In genomic region chr15:28920781-28921331, GRCh38 we compare ENCODE assay signal across 19 cellular contexts. TPM values are rescaled to one million over a fixed set of nuclear protein-coding genes. Genes with fewer than 3 reads are reported as not detected.
DNase-seq lines count a peak whose midpoint lies in the region; ATAC-seq and TF ChIP-seq lines count a peak whose summit lies in the region.
"Had no signal": no experiment of that assay in that cellular context is flagged by ENCODE, and none has a peak within 500 bp of the region (broad histone marks: within the 10 kb centered on the region; RNA-seq: fewer than 3 reads in every experiment).

No MANE protein-coding gene starts in this region.

- no peak for TF ChIP-seq CTCF in KMS-11 (conservative IDR thresholded peaks at IDR 0.05; ENCODE audit: low read depth, low read length)
- TF ChIP-seq CTCF in GM23338 (conservative IDR thresholded peaks at IDR 0.05; ENCODE audit: low read depth in 2 of 2), result no peak

- peak overlapping the region; percentile 94 for H3K27ac ChIP-seq in KMS-11
- H3K27ac ChIP-seq in GM23338 (ENCODE audit: low read depth), result no peak overlapping the region
- H3K27ac ChIP-seq: 22Rv1, brain microvascular endothelial cell, gastroesophageal sphincter, SJCRH30, VCaP had no signal

- H3K4me2 ChIP-seq in KMS-11 (peak overlapping the region; percentile 87), GM23338 (no peak overlapping the region)

- no peaks in the 10 kb centered on the region for H3K27me3 ChIP-seq in KMS-11 (ENCODE audit: insufficient read depth, low read depth)
- no peaks in the 10 kb centered on the region for H3K27me3 ChIP-seq in GM23338 (ENCODE audit: insufficient read depth)
- H3K27me3 ChIP-seq: brain microvascular endothelial cell, gastroesophageal sphincter, SJCRH30 had no signal

- H3K4me3 ChIP-seq in KMS-11 (IDR thresholded peaks at IDR 0.05; ENCODE audit: insufficient read depth, low read depth, low read length) (no peak overlapping the region), GM23338 (no peak overlapping the region)
- H3K4me3 ChIP-seq: gastroesophageal sphincter, lung, SJCRH30 had no signal

- H3K36me3 Mint-ChIP-seq in T-helper 2 cell treated with Interferon-gamma antibody and Interleukin-4, amounts not matched to agents 5 μg/mL and 100 μg/mL, for 36 hours (ENCODE audit: low read depth), result peaks cover 3% of the 10 kb centered on the region
- peaks cover 22% of the 10 kb centered on the region for H3K36me3 Mint-ChIP-seq in activated naive CD8-positive, alpha-beta T cell treated with anti-CD3 and anti-CD28 coated beads, Interleukin-2, amount 10 ng/mL, durations not matched to agents 7 days and 5 days
- H3K36me3 Mint-ChIP-seq in GM23338 (ENCODE audit: low read depth), result peaks cover 5% of the 10 kb centered on the region
- no peaks in the 10 kb centered on the region for H3K36me3 Mint-ChIP-seq in activated CD4-positive, alpha-beta memory T cell treated with anti-CD3 and anti-CD28 coated beads, Interleukin-2, amount 10 ng/mL, durations not matched to agents 7 days and 5 days (ENCODE audit: low read depth)

- H3K4me3 Mint-ChIP-seq in T-helper 2 cell treated with Interferon-gamma antibody and Interleukin-4, amounts not matched to agents 5 μg/mL and 100 μg/mL, for 36 hours, result peak overlapping the region; percentile 5
- peak overlapping the region; percentile 75 for H3K4me3 Mint-ChIP-seq in activated naive CD8-positive, alpha-beta T cell treated with anti-CD3 and anti-CD28 coated beads, Interleukin-2, amount 10 ng/mL, durations not matched to agents 7 days and 5 days
- H3K4me3 Mint-ChIP-seq in GM23338, result no peak overlapping the region
- H3K4me3 Mint-ChIP-seq in activated CD4-positive, alpha-beta memory T cell treated with anti-CD3 and anti-CD28 coated beads, Interleukin-2, amount 10 ng/mL, durations not matched to agents 7 days and 5 days, result no peak overlapping the region
- H3K4me3 Mint-ChIP-seq: type B pancreatic cell had no signal

- H3F3A ChIP-seq in GM23338 (replicated peaks; ENCODE audit: low read depth), result no peaks in the 10 kb centered on the region

- no peak for ATAC-seq in activated naive CD8-positive, alpha-beta T cell treated with anti-CD3 and anti-CD28 coated beads, Interleukin-2, amount 10 ng/mL, durations not matched to agents 7 days and 5 days (ENCODE audit: low read depth)
- no peak for ATAC-seq in GM23338
- ATAC-seq: gastroesophageal sphincter, Panc1 had no signal

- intact Hi-C loops in posterior vena cava (cut with DNase I), result no loop called here

- peaks cover 31% of the 10 kb centered on the region for H3K4me1 Mint-ChIP-seq in T-helper 2 cell treated with Interferon-gamma antibody and Interleukin-4, amounts not matched to agents 5 μg/mL and 100 μg/mL, for 36 hours (ENCODE audit: low read depth)
- H3K4me1 Mint-ChIP-seq in activated naive CD8-positive, alpha-beta T cell treated with anti-CD3 and anti-CD28 coated beads, Interleukin-2, amount 10 ng/mL, durations not matched to agents 7 days and 5 days, result peaks cover 52% of the 10 kb centered on the region
- H3K4me1 Mint-ChIP-seq in GM23338, result peaks cover 15% of the 10 kb centered on the region
- peaks cover 33% of the 10 kb centered on the region for H3K4me1 Mint-ChIP-seq in activated CD4-positive, alpha-beta memory T cell treated with anti-CD3 and anti-CD28 coated beads, Interleukin-2, amount 10 ng/mL, durations not matched to agents 7 days and 5 days

- CTCF ChIA-PET in activated CD4-positive, alpha-beta memory T cell treated with anti-CD3 and anti-CD28 coated beads, Interleukin-2, amount 10 ng/mL, durations not matched to agents 7 days and 5 days (lab: Charles Lee), result interaction anchor here (0.8 to 2.2 kb wide), 3 partner anchors 8 to 181 kb away, joined by 3 to 8 read pairs (median 4); no protein-coding TSS in a partner anchor

- DNase-seq in T-helper 2 cell treated with Interferon-gamma antibody and Interleukin-4, amounts not matched to agents 5 μg/mL and 100 μg/mL, for 36 hours (ENCODE audit: low spot score), result no peak
- DNase-seq in T-helper 2 cell (no peak), posterior vena cava (ENCODE audit: low spot score) (peak; percentile 64), GM23338 (ENCODE audit: low spot score) (no peak), AG08396 (ENCODE audit: low spot score) (no peak)
- peak; percentile 30 for DNase-seq in activated naive CD8-positive, alpha-beta T cell treated with anti-CD3 and anti-CD28 coated beads, Interleukin-2, amount 10 ng/mL, durations not matched to agents 7 days and 5 days
- DNase-seq in activated CD4-positive, alpha-beta memory T cell treated with anti-CD3 and anti-CD28 coated beads, Interleukin-2, amount 10 ng/mL, durations not matched to agents 7 days and 5 days, result no peak
- DNase-seq: activated CD4-positive, alpha-beta T cell treated with anti-CD3 and anti-CD28 coated beads, Interleukin-2, amount 50 U/mL, for 4 hours; brain microvascular endothelial cell; Calu3; NCI-H1092 treated with DMSO at 0.1 percent for 48 hours; SJCRH30 had no signal

- H3K79me2 ChIP-seq in KMS-11 (ENCODE audit: insufficient read depth, low read depth), result peaks cover 8% of the 10 kb centered on the region; the same call in 1 of the 2 replicates
- H3K79me2 ChIP-seq in GM23338 (replicated peaks; ENCODE audit: insufficient read depth), result no peaks in the 10 kb centered on the region

- POLR2A ChIA-PET in activated naive CD8-positive, alpha-beta T cell treated with anti-CD3 and anti-CD28 coated beads, Interleukin-2, amount 10 ng/mL, durations not matched to agents 7 days and 5 days (lab: Charles Lee), result interaction anchor here (0.6 to 1.5 kb wide), 6 partner anchors 14 to 53 kb away, joined by 3 to 4 read pairs (median 4); no protein-coding TSS in a partner anchor
- POLR2A ChIA-PET in activated CD4-positive, alpha-beta memory T cell treated with anti-CD3 and anti-CD28 coated beads, Interleukin-2, amount 10 ng/mL, durations not matched to agents 7 days and 5 days (lab: Charles Lee), result no interaction called here

- H3K27ac Mint-ChIP-seq in T-helper 2 cell treated with Interferon-gamma antibody and Interleukin-4, amounts not matched to agents 5 μg/mL and 100 μg/mL, for 36 hours, result no peak overlapping the region
- H3K27ac Mint-ChIP-seq in activated naive CD8-positive, alpha-beta T cell treated with anti-CD3 and anti-CD28 coated beads, Interleukin-2, amount 10 ng/mL, durations not matched to agents 7 days and 5 days, result peak overlapping the region; percentile 72
- H3K27ac Mint-ChIP-seq in GM23338, result no peak overlapping the region
- H3K27ac Mint-ChIP-seq in activated CD4-positive, alpha-beta memory T cell treated with anti-CD3 and anti-CD28 coated beads, Interleukin-2, amount 10 ng/mL, durations not matched to agents 7 days and 5 days, result no peak overlapping the region
- H3K27ac Mint-ChIP-seq: type B pancreatic cell had no signal

- H3K4me1 ChIP-seq in KMS-11 (ENCODE audit: low read depth, poor library complexity, severe bottlenecking) (peaks cover 72% of the 10 kb centered on the region), GM23338 (ENCODE audit: insufficient read depth) (peaks cover 8% of the 10 kb centered on the region)
- H3K4me1 ChIP-seq: gastroesophageal sphincter, SJCRH30 had no signal

- H3K9ac ChIP-seq in KMS-11, result peak overlapping the region; percentile 49; the same call in 1 of the 2 replicates

- H2AFZ ChIP-seq in KMS-11 (ENCODE audit: low read depth), result peak overlapping the region; percentile 25; the same call in 1 of the 2 replicates
- no peak overlapping the region for H2AFZ ChIP-seq in GM23338

- H4K20me1 ChIP-seq in KMS-11 (ENCODE audit: insufficient read depth) (no peaks in the 10 kb centered on the region), GM23338 (replicated peaks; ENCODE audit: insufficient read depth) (no peaks in the 10 kb centered on the region)

- peaks cover 11% of the 10 kb centered on the region for H3K27me3 Mint-ChIP-seq in T-helper 2 cell treated with Interferon-gamma antibody and Interleukin-4, amounts not matched to agents 5 μg/mL and 100 μg/mL, for 36 hours (ENCODE audit: low read depth)
- no peaks in the 10 kb centered on the region for H3K27me3 Mint-ChIP-seq in activated naive CD8-positive, alpha-beta T cell treated with anti-CD3 and anti-CD28 coated beads, Interleukin-2, amount 10 ng/mL, durations not matched to agents 7 days and 5 days
- peaks cover 4% of the 10 kb centered on the region for H3K27me3 Mint-ChIP-seq in GM23338 (ENCODE audit: insufficient read depth, low read depth, poor library complexity)
- peaks cover 6% of the 10 kb centered on the region for H3K27me3 Mint-ChIP-seq in activated CD4-positive, alpha-beta memory T cell treated with anti-CD3 and anti-CD28 coated beads, Interleukin-2, amount 10 ng/mL, durations not matched to agents 7 days and 5 days
- H3K27me3 Mint-ChIP-seq: type B pancreatic cell had no signal

- H3K9me3 Mint-ChIP-seq in T-helper 2 cell treated with Interferon-gamma antibody and Interleukin-4, amounts not matched to agents 5 μg/mL and 100 μg/mL, for 36 hours, result no peaks in the 10 kb centered on the region
- no peaks in the 10 kb centered on the region for H3K9me3 Mint-ChIP-seq in activated naive CD8-positive, alpha-beta T cell treated with anti-CD3 and anti-CD28 coated beads, Interleukin-2, amount 10 ng/mL, durations not matched to agents 7 days and 5 days
- no peaks in the 10 kb centered on the region; the same call in 2 of the 3 replicates for H3K9me3 Mint-ChIP-seq in GM23338
- no peaks in the 10 kb centered on the region for H3K9me3 Mint-ChIP-seq in activated CD4-positive, alpha-beta memory T cell treated with anti-CD3 and anti-CD28 coated beads, Interleukin-2, amount 10 ng/mL, durations not matched to agents 7 days and 5 days
- H3K9me3 Mint-ChIP-seq: type B pancreatic cell had no signal

- H3K36me3 ChIP-seq in KMS-11 (ENCODE audit: insufficient read depth) (no peaks in the 10 kb centered on the region), GM23338 (ENCODE audit: insufficient read depth) (no peaks in the 10 kb centered on the region)
- H3K36me3 ChIP-seq: brain microvascular endothelial cell, gastroesophageal sphincter, SJCRH30 had no signal

- H3K9me2 ChIP-seq in GM23338 (ENCODE audit: insufficient read depth), result no peaks in the 10 kb centered on the region

TF ChIP-seq in GM23338, 12 proteins besides CTCF, POLR2A, EP300 and RAD21 (continues in another document):
- no peak for TF ChIP-seq ETS1 (IDR thresholded peaks at IDR 0.05)

RNA-seq across cellular contexts. Expression of gene APBA2, which starts 35.1 kb away (rescaled TPM):
- total RNA-seq in activated naive CD8-positive, alpha-beta T cell treated with anti-CD3 and anti-CD28 coated beads, Interleukin-2, amount 10 ng/mL, durations not matched to agents 7 days and 5 days, result 10 to 100 TPM; 65.1 to 66.0 TPM
- 1 to 10 TPM; 2.7 to 4.0 TPM for total RNA-seq in posterior vena cava
- total RNA-seq in GM23338 (2014; rRNA removed; shearing (Covaris generic)), result 24.7 and 27.5 TPM in 2 replicates
- 5.4 and 5.9 TPM in 2 replicates for polyA plus RNA-seq in GM23338 (2016; fragmentation: Nextera tagmentation; extraction: Ambion mirVana)
- under 1 TPM; 0.81 to 0.93 TPM for total RNA-seq in activated CD4-positive, alpha-beta memory T cell treated with anti-CD3 and anti-CD28 coated beads, Interleukin-2, amount 10 ng/mL, durations not matched to agents 7 days and 5 days
- total RNA-seq: Calu3 had no signal

Comparison
In these comparisons a context has a peak if more than half of its experiments do, and no peak if none do; other contexts are left out.
1. DNase-seq: peak in activated naive CD8-positive, alpha-beta T cell treated with anti-CD3 and anti-CD28 coated beads, Interleukin-2, amount 10 ng/mL, durations not matched to agents 7 days and 5 days (single experiment) and posterior vena cava (single experiment); none in T-helper 2 cell treated with Interferon-gamma antibody and Interleukin-4, amounts not matched to agents 5 μg/mL and 100 μg/mL, for 36 hours (single experiment), T-helper 2 cell (0 of 5), GM23338 (single experiment), AG08396 (single experiment) and activated CD4-positive, alpha-beta memory T cell treated with anti-CD3 and anti-CD28 coated beads, Interleukin-2, amount 10 ng/mL, durations not matched to agents 7 days and 5 days (single experiment).
2. H3K4me3 Mint-ChIP-seq: peak in T-helper 2 cell treated with Interferon-gamma antibody and Interleukin-4, amounts not matched to agents 5 μg/mL and 100 μg/mL, for 36 hours (single experiment) and activated naive CD8-positive, alpha-beta T cell treated with anti-CD3 and anti-CD28 coated beads, Interleukin-2, amount 10 ng/mL, durations not matched to agents 7 days and 5 days (single experiment); none in GM23338 (single experiment) and activated CD4-positive, alpha-beta memory T cell treated with anti-CD3 and anti-CD28 coated beads, Interleukin-2, amount 10 ng/mL, durations not matched to agents 7 days and 5 days (single experiment).